1 cellular context compared by ENCODE assay signal in the genomic region with DNA sequence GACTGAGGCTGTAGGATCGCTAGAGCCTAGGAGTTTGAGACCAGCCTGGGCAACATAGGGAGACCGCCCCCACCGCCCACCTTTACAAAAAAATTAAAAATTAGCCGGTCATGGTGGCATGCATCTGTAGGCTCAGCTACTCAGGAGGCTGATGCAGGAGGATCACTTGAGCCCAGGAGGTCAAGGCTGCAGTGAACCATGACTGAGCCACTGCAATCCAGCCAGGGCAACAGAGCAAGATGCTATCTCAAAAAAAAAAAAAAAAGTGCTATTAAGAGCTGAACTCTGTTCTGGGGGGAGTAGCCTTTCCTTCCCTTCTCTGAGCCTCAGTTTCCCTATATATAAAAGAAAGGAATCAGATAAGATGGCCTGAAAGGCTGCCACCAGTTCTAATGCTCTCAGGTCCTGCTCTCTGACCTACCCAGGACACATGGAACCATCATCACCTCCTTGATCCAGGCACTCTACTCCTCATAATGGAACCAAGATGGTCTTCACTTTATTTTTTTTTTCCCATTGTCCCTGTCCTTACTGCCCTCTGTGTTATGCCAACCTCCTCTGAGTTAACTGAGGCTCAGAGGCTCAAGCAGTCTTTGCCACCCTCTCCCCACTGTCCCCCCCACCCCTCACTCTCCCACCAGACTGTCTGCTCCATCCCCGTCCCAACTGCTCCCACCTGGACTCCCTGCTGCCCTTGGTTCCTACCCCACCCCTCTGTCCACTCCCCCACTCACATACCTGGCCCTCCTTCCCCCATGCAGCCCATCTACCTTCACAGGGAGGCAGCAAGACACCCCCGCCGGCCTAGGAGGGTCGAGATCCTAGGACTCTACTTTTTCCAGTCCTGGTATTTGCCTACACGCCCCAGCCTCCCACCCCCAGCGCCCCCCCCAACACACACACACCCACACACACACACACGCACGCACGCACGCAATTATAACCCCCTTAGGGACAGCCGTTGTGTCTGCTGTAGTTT.
A peak's percentile ranks its signal among the peaks of the same experiment; 100 is the strongest.
TF ChIP-seq lines count a peak whose summit lies in the region.

No MANE protein-coding gene starts in this region.

TF ChIP-seq in K562, 482 proteins besides CTCF, POLR2A, EP300 and RAD21:
- TF ChIP-seq KDM2B (CRISPR knock-in tag; IDR thresholded peaks at IDR 0.05) (no peak), HDAC1 (IDR thresholded peaks at IDR 0.05) (0 out of 4 replicates have a peak, but pooled peaks of 1 of the 2 experiments have one; percentile 11), NR2C2 (CRISPR knock-in tag; IDR thresholded peaks at IDR 0.05) (no peak), NR2C2 (tag; IDR thresholded peaks at IDR 0.05) (peak; percentile 45; the same call in 1 of the 2 replicates), BCOR (IDR thresholded peaks at IDR 0.05) (peak; percentile 96), KDM1A (IDR thresholded peaks at IDR 0.05) (peak; percentile 47 to 73; a peak in 2 of 4 replicates), CBFA2T3 (IDR thresholded peaks at IDR 0.05) (no peak), ZNF384 (IDR thresholded peaks at IDR 0.05; ENCODE audit: low read depth, low read length) (peak; percentile 54), GTF2A2 (tag; IDR thresholded peaks at IDR 0.05) (no peak), RCOR1 (IDR thresholded peaks at IDR 0.05; ENCODE audit: borderline replicate concordance in 1 of 2, low read depth in 2 of 2, low read length in 2 of 2) (0 out of 4 replicates have a peak, but pooled peaks of 1 of the 2 experiments have one; percentile 17), ZNF586 (CRISPR knock-in tag; conservative IDR thresholded peaks at IDR 0.05) (no peak), HLTF (IDR thresholded peaks at IDR 0.05) (0 out of 2 replicates have a peak, but pooled peaks have one; percentile 23), ADNP (tag; IDR thresholded peaks at IDR 0.05) (peak; percentile 83), RBM39 (optimal IDR thresholded peaks at IDR 0.05; ENCODE audit: low read depth, low read length) (no peak), MAZ (CRISPR knock-in tag; conservative IDR thresholded peaks at IDR 0.05 in 1 of 2, IDR thresholded peaks at IDR 0.05 in 1 of 2) (no peak), HDAC2 (IDR thresholded peaks at IDR 0.05) (peak; percentile 71), MED1 (CRISPR knock-in tag; IDR thresholded peaks at IDR 0.05; ENCODE audit: borderline replicate concordance) (no peak), E2F3 (CRISPR knock-in tag; IDR thresholded peaks at IDR 0.05) (no peak), SMARCA5 (IDR thresholded peaks at IDR 0.05) (peak; percentile 77), RBM25 (IDR thresholded peaks at IDR 0.05; ENCODE audit: low read depth, low read length, severe bottlenecking) (peak; percentile 92)
- TF ChIP-seq, protein P1, sequence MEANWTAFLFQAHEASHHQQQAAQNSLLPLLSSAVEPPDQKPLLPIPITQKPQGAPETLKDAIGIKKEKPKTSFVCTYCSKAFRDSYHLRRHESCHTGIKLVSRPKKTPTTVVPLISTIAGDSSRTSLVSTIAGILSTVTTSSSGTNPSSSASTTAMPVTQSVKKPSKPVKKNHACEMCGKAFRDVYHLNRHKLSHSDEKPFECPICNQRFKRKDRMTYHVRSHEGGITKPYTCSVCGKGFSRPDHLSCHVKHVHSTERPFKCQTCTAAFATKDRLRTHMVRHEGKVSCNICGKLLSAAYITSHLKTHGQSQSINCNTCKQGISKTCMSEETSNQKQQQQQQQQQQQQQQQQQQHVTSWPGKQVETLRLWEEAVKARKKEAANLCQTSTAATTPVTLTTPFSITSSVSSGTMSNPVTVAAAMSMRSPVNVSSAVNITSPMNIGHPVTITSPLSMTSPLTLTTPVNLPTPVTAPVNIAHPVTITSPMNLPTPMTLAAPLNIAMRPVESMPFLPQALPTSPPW (CRISPR knock-in tag; IDR thresholded peaks at IDR 0.05), result 0 out of 2 replicates have a peak, but pooled peaks have one; percentile 1
- TF ChIP-seq, protein P2, sequence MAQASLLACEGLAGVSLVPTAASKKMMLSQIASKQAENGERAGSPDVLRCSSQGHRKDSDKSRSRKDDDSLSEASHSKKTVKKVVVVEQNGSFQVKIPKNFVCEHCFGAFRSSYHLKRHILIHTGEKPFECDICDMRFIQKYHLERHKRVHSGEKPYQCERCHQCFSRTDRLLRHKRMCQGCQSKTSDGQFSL (CRISPR knock-in tag; IDR thresholded peaks at IDR 0.05), result no peak
- TF ChIP-seq, protein P2 (tag; IDR thresholded peaks at IDR 0.05), result peak in 1 of 2 experiments; percentile 44; a peak in 1 of 4 replicates
- TF ChIP-seq, protein P3, sequence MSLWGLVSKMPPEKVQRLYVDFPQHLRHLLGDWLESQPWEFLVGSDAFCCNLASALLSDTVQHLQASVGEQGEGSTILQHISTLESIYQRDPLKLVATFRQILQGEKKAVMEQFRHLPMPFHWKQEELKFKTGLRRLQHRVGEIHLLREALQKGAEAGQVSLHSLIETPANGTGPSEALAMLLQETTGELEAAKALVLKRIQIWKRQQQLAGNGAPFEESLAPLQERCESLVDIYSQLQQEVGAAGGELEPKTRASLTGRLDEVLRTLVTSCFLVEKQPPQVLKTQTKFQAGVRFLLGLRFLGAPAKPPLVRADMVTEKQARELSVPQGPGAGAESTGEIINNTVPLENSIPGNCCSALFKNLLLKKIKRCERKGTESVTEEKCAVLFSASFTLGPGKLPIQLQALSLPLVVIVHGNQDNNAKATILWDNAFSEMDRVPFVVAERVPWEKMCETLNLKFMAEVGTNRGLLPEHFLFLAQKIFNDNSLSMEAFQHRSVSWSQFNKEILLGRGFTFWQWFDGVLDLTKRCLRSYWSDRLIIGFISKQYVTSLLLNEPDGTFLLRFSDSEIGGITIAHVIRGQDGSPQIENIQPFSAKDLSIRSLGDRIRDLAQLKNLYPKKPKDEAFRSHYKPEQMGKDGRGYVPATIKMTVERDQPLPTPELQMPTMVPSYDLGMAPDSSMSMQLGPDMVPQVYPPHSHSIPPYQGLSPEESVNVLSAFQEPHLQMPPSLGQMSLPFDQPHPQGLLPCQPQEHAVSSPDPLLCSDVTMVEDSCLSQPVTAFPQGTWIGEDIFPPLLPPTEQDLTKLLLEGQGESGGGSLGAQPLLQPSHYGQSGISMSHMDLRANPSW (CRISPR knock-in tag; IDR thresholded peaks at IDR 0.05), result no peak
- TF ChIP-seq, protein P4, sequence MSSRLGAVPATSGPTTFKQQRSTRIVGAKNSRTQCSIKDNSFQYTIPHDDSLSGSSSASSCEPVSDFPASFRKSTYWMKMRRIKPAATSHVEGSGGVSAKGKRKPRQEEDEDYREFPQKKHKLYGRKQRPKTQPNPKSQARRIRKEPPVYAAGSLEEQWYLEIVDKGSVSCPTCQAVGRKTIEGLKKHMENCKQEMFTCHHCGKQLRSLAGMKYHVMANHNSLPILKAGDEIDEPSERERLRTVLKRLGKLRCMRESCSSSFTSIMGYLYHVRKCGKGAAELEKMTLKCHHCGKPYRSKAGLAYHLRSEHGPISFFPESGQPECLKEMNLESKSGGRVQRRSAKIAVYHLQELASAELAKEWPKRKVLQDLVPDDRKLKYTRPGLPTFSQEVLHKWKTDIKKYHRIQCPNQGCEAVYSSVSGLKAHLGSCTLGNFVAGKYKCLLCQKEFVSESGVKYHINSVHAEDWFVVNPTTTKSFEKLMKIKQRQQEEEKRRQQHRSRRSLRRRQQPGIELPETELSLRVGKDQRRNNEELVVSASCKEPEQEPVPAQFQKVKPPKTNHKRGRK (tag; IDR thresholded peaks at IDR 0.05), result no peak
